In genomic region chr18:21457179-21457535, GRCh38 we compare ENCODE assay signal across 24 cellular contexts.
DNase-seq lines count a peak whose midpoint lies in the region; TF ChIP-seq lines count a peak whose summit lies in the region.
"Had no signal": no experiment of that assay in that cellular context is flagged by ENCODE, and none has a peak within 500 bp of the region (broad histone marks: within the 10 kb centered on the region; RNA-seq: fewer than 3 reads in every experiment).

No MANE protein-coding gene starts in this region.

- H3K4me3 ChIP-seq in cardiac fibroblast (replicated peaks in 1 of 2; ENCODE audit: low read depth in 2 of 2, low read length in 2 of 2) (no peak overlapping the region), fibroblast of pulmonary artery (replicated peaks; ENCODE audit: low read depth, low read length) (no peak overlapping the region), skeletal muscle tissue (ENCODE audit: low read length in 3 of 3) (no peak overlapping the region)
- H3K4me3 ChIP-seq: BLaER1, GM23338, MG63, PC-9, SJSA1 had no signal

- TF ChIP-seq CTCF in cardiac fibroblast (IDR thresholded peaks at IDR 0.05; ENCODE audit: low read depth, low read length) (no peak), fibroblast of pulmonary artery (IDR thresholded peaks at IDR 0.05; ENCODE audit: low read length, missing control alignments) (no peak)

- H3K36me3 ChIP-seq in skeletal muscle tissue (ENCODE audit: control insufficient read depth in 3 of 3, insufficient read depth in 3 of 3, low read length in 3 of 3): no peaks in the 10 kb centered on the region
- H3K36me3 ChIP-seq: BLaER1, MG63, SJSA1 had no signal

- peak overlapping the region; percentile 94 for H3K27ac ChIP-seq in skeletal muscle tissue (ENCODE audit: low read depth, low read length)
- H3K27ac ChIP-seq: BLaER1, PC-9, SJSA1 had no signal

- H3K27me3 ChIP-seq in skeletal muscle tissue (ENCODE audit: control insufficient read depth in 3 of 3, insufficient read depth in 3 of 3, low read length in 3 of 3): no peaks in the 10 kb centered on the region
- H3K27me3 ChIP-seq: BLaER1, MG63, SJSA1 had no signal

- H3K4me1 ChIP-seq in skeletal muscle tissue (ENCODE audit: control insufficient read depth in 3 of 3, insufficient read depth in 3 of 3, low read length in 3 of 3): peaks cover 38 to 62% (median 55%) of the 10 kb centered on the region in 3 donors
- H3K4me1 ChIP-seq: BLaER1, SJSA1 had no signal

- H3K9me3 ChIP-seq in skeletal muscle tissue (ENCODE audit: control insufficient read depth in 3 of 3, low read length in 3 of 3): no peaks in the 10 kb centered on the region
- H3K9me3 ChIP-seq: BLaER1, MG63, SJSA1 had no signal

- peak overlapping the region in 2 of 3 donors; percentile 1 to 24 for H3K9ac ChIP-seq in skeletal muscle tissue (ENCODE audit: low read depth in 1 of 3, low read length in 3 of 3)
- H3K9ac ChIP-seq: BLaER1 had no signal

- DNase-seq in EH (ENCODE audit: low read depth): peak; percentile 16
- peak; percentile 19 to 39 for DNase-seq in cardiac fibroblast (ENCODE audit: low read depth in 2 of 2)
- DNase-seq in fibroblast of pulmonary artery (ENCODE audit: low read depth): peak; percentile 27
- no peak for DNase-seq in RKO (ENCODE audit: low spot score)
- DNase-seq in globus pallidus (ENCODE audit: low spot score): no peak
- no peak for DNase-seq in HPDE6-E6E7 (ENCODE audit: extremely low spot score)
- DNase-seq: CD4-positive, CD25-positive, alpha-beta regulatory T cell; DMS153; DND-41; H9; KG1; MG63; NCI-H1694; NCI-H2029 treated with DMSO at 0.1 percent for 48 hours; NCI-H446 treated with DMSO at 0.1 percent for 48 hours; NCI-H526; NCI-H82; PC-9; Right ventricle myocardium superior; RPMI8226 had no signal

Comparison
In these comparisons a context has a peak if more than half of its experiments do, and no peak if none do; other contexts are left out.
1. DNase-seq: peak in EH (single experiment), cardiac fibroblast (2 of 2) and fibroblast of pulmonary artery (single experiment); none in RKO (single experiment), globus pallidus (single experiment) and HPDE6-E6E7 (single experiment).